Comparison of ENCODE assay signal across 17 cellular contexts in the genomic region with DNA sequence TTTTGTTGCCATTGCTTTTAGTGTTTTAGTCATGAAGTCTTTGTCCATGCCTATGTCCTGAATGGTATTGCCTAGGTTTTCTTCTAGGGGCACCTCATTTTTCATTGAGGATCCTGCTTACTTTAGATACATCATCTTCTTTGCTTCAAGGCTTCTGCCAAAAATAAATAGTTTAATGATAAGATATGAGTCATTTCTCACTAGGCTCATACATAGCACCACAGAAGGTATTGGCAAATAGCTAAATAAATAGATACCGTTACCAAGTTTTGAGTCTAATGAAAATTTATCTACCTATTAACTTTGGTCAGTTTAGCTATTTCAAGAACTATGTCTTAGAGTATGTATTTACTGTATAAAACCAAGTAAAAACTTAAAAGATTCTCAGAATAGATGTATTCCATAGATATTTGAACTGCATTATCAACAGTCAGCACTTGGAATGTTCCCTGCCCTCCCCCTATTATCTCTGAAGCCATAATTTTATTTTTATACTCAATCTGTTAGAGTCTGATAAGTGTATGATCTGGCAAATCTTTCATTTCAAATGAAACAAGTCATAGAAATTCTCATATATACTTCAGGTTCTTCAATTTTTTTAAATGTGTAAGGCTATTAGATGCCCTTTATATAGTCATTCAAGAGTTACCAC.
A peak's percentile ranks its signal among the peaks of the same experiment; 100 is the strongest.
DNase-seq lines count a peak whose midpoint lies in the region; ATAC-seq and TF ChIP-seq lines count a peak whose summit lies in the region.
"Had no signal": no experiment of that assay in that cellular context is flagged by ENCODE, and none has a peak within 500 bp of the region (broad histone marks: within the 10 kb centered on the region; RNA-seq: fewer than 3 reads in every experiment).

No MANE protein-coding gene starts in this region.

- H4K20me1 ChIP-seq in PC-3 (ENCODE audit: low read length), result no peaks in the 10 kb centered on the region

- no peaks in the 10 kb centered on the region for H3K36me3 ChIP-seq in PC-3 (ENCODE audit: low read depth, low read length)
- H3K36me3 ChIP-seq: Peyer's patch had no signal

- H3K4me2 ChIP-seq in PC-3 (ENCODE audit: low read length), result no peak overlapping the region; the same call in 1 of the 2 replicates
- H3K4me2 ChIP-seq: KMS-11, SK-N-SH had no signal

- TF ChIP-seq CTCF in PC-3 (conservative IDR thresholded peaks at IDR 0.05; ENCODE audit: low read depth, low read length), result no peak
- no peak for TF ChIP-seq CTCF in progenitor cell of endocrine pancreas (IDR thresholded peaks at IDR 0.05; ENCODE audit: unreplicated experiment)

- BruUV-seq in PC-3 (replicated peaks; lab: Mats Ljungman, UMichigan), result no TSS peak

- peaks cover 26% of the 10 kb centered on the region for H3K4me1 ChIP-seq in PC-3 (ENCODE audit: insufficient read depth, low read length)

- H3F3A ChIP-seq in PC-3 (ENCODE audit: low read length, unreplicated experiment), result peaks cover 8% of the 10 kb centered on the region

- no peaks in the 10 kb centered on the region for H3K9me2 ChIP-seq in PC-3 (replicated peaks; ENCODE audit: low read length)
- H3K9me2 ChIP-seq: SK-N-SH had no signal

- H3K27me3 Mint-ChIP-seq in progenitor cell of endocrine pancreas, result no peaks in the 10 kb centered on the region
- H3K27me3 Mint-ChIP-seq: CD4-positive, CD25-positive, alpha-beta regulatory T cell had no signal

- in situ Hi-C loops in KBM-7 (cut with MboI; ENCODE audit: low pct_unique_long_range_greater_than_20kb, low sequenced_read_pairs), result no loop called here

- no peaks in the 10 kb centered on the region for H3K9me3 ChIP-seq in PC-3 (ENCODE audit: low read length)
- H3K9me3 ChIP-seq: Peyer's patch, SK-N-SH had no signal

- peaks cover 39% of the 10 kb centered on the region for H3K36me3 Mint-ChIP-seq in progenitor cell of endocrine pancreas (ENCODE audit: insufficient read depth)

- H3K27ac ChIP-seq in PC-3 (ENCODE audit: low read length), result no peak overlapping the region
- H3K27ac ChIP-seq: KMS-11, Peyer's patch had no signal

- peak; percentile 7 for DNase-seq in ELR (ENCODE audit: low read depth)
- DNase-seq in PC-3, result peak; percentile 62
- peak; percentile 40 to 69 for DNase-seq in erythroblast (lab: John Stamatoyannopoulos, UW)
- DNase-seq in progenitor cell of endocrine pancreas (ENCODE audit: low spot score, unreplicated experiment), result no peak
- DNase-seq in KBM-7, result no peak
- DNase-seq in SKM-1 treated with dmso at 0.1 percent for 144 hours (lab: John Stamatoyannopoulos, UW; ENCODE audit: unreplicated experiment), result no peak
- DNase-seq: AML-193; CD4-positive, CD25-positive, alpha-beta regulatory T cell; NCI-H1092; NCI-H146; NCI-H524; Peyer's patch; SHP77; SK-N-SH had no signal

- H3K9ac ChIP-seq in PC-3 (ENCODE audit: low read length), result no peak overlapping the region
- H3K9ac ChIP-seq: KMS-11, SK-N-SH had no signal

- H2AFZ ChIP-seq in PC-3 (ENCODE audit: low read length), result no peak overlapping the region

- ATAC-seq in PC-3 (peak; percentile 30), HG03039 (IDR thresholded peaks at IDR 0.05; ENCODE audit: unreplicated experiment) (no peak)
- ATAC-seq: HCT116 had no signal

- intact Hi-C loops in PC-3 (cut with micrococcal nuclease), result no loop called here

- H3K4me1 Mint-ChIP-seq in progenitor cell of endocrine pancreas (ENCODE audit: low read depth), result peaks cover 27% of the 10 kb centered on the region

- H3K27ac Mint-ChIP-seq in progenitor cell of endocrine pancreas, result peak overlapping the region; percentile 33
- H3K27ac Mint-ChIP-seq: CD4-positive, CD25-positive, alpha-beta regulatory T cell had no signal

- H3K4me3 Mint-ChIP-seq in progenitor cell of endocrine pancreas (ENCODE audit: low read depth), result no peak overlapping the region
- H3K4me3 Mint-ChIP-seq: CD4-positive, CD25-positive, alpha-beta regulatory T cell had no signal

- H3K27me3 ChIP-seq in PC-3 (ENCODE audit: low read length), result no peaks in the 10 kb centered on the region
- H3K27me3 ChIP-seq: Peyer's patch had no signal

- no peaks in the 10 kb centered on the region for H3K79me2 ChIP-seq in PC-3 (ENCODE audit: low read length)

- no peak for TF ChIP-seq POLR2A in erythroblast (IDR thresholded peaks at IDR 0.05; ENCODE audit: low read length)

- POLR2A ChIA-PET in PC-3 (lab: Charles Lee; ENCODE audit: unreplicated experiment), result interaction anchor here (0.6 kb wide), 1 partner anchor 738 kb away, joined by 3 read pairs; no protein-coding TSS in a partner anchor

- peaks cover 36% of the 10 kb centered on the region for H3K9me3 Mint-ChIP-seq in progenitor cell of endocrine pancreas (ENCODE audit: low read depth)

- no peak overlapping the region for H3K4me3 ChIP-seq in PC-3 (ENCODE audit: low read length)
- H3K4me3 ChIP-seq: Peyer's patch had no signal

- CTCF ChIA-PET in PC-3 (lab: Charles Lee), result interaction anchor here (0.6 kb wide), 1 partner anchor 752 kb away, joined by 3 read pairs; no protein-coding TSS in a partner anchor

Comparison
In these comparisons a context has a peak if more than half of its experiments do, and no peak if none do; other contexts are left out.
1. DNase-seq: peak in ELR (single experiment), PC-3 (single experiment) and erythroblast (2 of 2); none in progenitor cell of endocrine pancreas (single experiment), KBM-7 (single experiment) and SKM-1 treated with dmso at 0.1 percent for 144 hours (single experiment).